Comparison of ENCODE assay signal across 12 cellular contexts in the genomic region with DNA sequence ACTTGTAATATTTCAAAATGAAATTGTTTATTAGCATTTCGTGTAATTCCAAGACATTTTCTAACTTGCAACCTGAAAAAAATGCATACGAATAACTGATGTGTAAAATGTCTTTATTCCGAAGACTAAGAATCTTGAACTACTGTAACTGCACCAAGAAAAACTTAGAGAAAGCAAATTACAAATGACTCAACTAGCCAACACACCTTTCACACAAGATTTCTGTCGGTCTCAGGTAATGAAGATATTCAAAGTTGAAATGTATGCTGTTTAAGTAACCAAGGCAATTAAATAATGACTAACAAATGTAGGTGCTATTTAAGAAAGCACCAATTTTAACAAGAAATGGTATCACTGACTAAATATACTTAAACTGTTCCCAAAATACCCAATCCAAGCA. TPM values are rescaled to one million over a fixed set of nuclear protein-coding genes. Genes with fewer than 3 reads are reported as not detected.
DNase-seq lines count a peak whose midpoint lies in the region; ATAC-seq, FAIRE-seq and TF ChIP-seq lines count a peak whose summit lies in the region.
"Had no signal": no experiment of that assay in that cellular context is flagged by ENCODE, and none has a peak within 500 bp of the region (broad histone marks: within the 10 kb centered on the region; RNA-seq: fewer than 3 reads in every experiment).

No MANE protein-coding gene starts in this region.

- intact Hi-C loops in activated CD8-positive, alpha-beta T cell treated with anti-CD3 and anti-CD28 coated beads for 36 hours (cut with micrococcal nuclease), result loop anchor here (2.0 kb wide), 1 partner anchor 33 kb away; no protein-coding TSS in a partner anchor

- no peaks in the 10 kb centered on the region for H3K9me3 ChIP-seq in iPS-20b (ENCODE audit: insufficient read depth, low read depth, low read length)

- H3K4me1 ChIP-seq in ACC112 (ENCODE audit: control insufficient read depth, insufficient read depth, low read length, unreplicated experiment), result peaks cover 29% of the 10 kb centered on the region
- H3K4me1 ChIP-seq in iPS-20b (ENCODE audit: insufficient read depth, low read length), result peaks cover 3% of the 10 kb centered on the region; the same call in 1 of the 2 replicates

- no peaks in the 10 kb centered on the region for H3K27me3 ChIP-seq in ACC112 (ENCODE audit: insufficient read depth, low read length)
- H3K27me3 ChIP-seq in iPS-20b (ENCODE audit: insufficient read depth, low read length), result peaks cover 39% of the 10 kb centered on the region

- ATAC-seq in activated CD8-positive, alpha-beta T cell treated with anti-CD3 and anti-CD28 coated beads for 36 hours, result no peak
- ATAC-seq in HG03039 (IDR thresholded peaks at IDR 0.05; ENCODE audit: unreplicated experiment), result no peak
- ATAC-seq: Right ventricle myocardium inferior had no signal

- H3K27me3 Mint-ChIP-seq in activated CD8-positive, alpha-beta T cell treated with anti-CD3 and anti-CD28 coated beads for 36 hours, result peaks cover 9% of the 10 kb centered on the region

- DNase-seq in GM19239 (ENCODE audit: insufficient read length, low spot score) (no peak), SKM-1 treated with dmso at 0.1 percent for 144 hours (lab: John Stamatoyannopoulos, UW; ENCODE audit: unreplicated experiment) (no peak), AG08396 (ENCODE audit: low spot score) (no peak), T1000 (lab: John Stamatoyannopoulos, UW) (no peak)
- no peak for DNase-seq in activated CD8-positive, alpha-beta T cell treated with anti-CD3 and anti-CD28 coated beads for 36 hours
- DNase-seq: H7, islet precursor cell, NCI-H2171 had no signal

- H3K9ac ChIP-seq in iPS-20b (ENCODE audit: low read depth, low read length), result peak overlapping the region; percentile 76; the same call in 1 of the 2 replicates

- peak overlapping the region; percentile 87 for H3K4me3 Mint-ChIP-seq in activated CD8-positive, alpha-beta T cell treated with anti-CD3 and anti-CD28 coated beads for 36 hours

- H2AFZ ChIP-seq in ACC112 (ENCODE audit: low read length, unreplicated experiment), result no peak overlapping the region

- H3K27ac ChIP-seq in ACC112 (ENCODE audit: low read depth, low read length), result no peak overlapping the region
- no peak overlapping the region for H3K27ac ChIP-seq in iPS-20b (ENCODE audit: low read length)

- POLR2A ChIA-PET in activated CD8-positive, alpha-beta T cell treated with anti-CD3 and anti-CD28 coated beads for 36 hours (lab: Charles Lee), result interaction anchor here (1.1 kb wide), 1 partner anchor 192 kb away, joined by 3 read pairs; no protein-coding TSS in a partner anchor

- FAIRE-seq in GM19239 (lab: Jason Lieb, UNC), result peak; percentile 69

- no peaks in the 10 kb centered on the region for H3K9me3 Mint-ChIP-seq in activated CD8-positive, alpha-beta T cell treated with anti-CD3 and anti-CD28 coated beads for 36 hours

- CTCF ChIA-PET in activated CD8-positive, alpha-beta T cell treated with anti-CD3 and anti-CD28 coated beads for 36 hours (lab: Charles Lee), result interaction anchor here (0.5 to 2.6 kb wide), 4 partner anchors 37 to 241 kb away, joined by 3 to 20 read pairs (median 5); no protein-coding TSS in a partner anchor

- H3K4me3 ChIP-seq in ACC112 (ENCODE audit: low read depth, low read length) (peak overlapping the region; percentile 99), iPS-20b (ENCODE audit: low read length) (peak overlapping the region; percentile 75; the same call in 1 of the 2 replicates)

- TF ChIP-seq CTCF in activated CD8-positive, alpha-beta T cell treated with anti-CD3 and anti-CD28 coated beads for 36 hours (IDR thresholded peaks at IDR 0.05), result no peak

- H3K36me3 ChIP-seq in ACC112 (ENCODE audit: insufficient read depth, low read length), result no peaks in the 10 kb centered on the region
- no peaks in the 10 kb centered on the region for H3K36me3 ChIP-seq in iPS-20b (ENCODE audit: insufficient read depth, low read depth, low read length)

- H3K27ac Mint-ChIP-seq in activated CD8-positive, alpha-beta T cell treated with anti-CD3 and anti-CD28 coated beads for 36 hours, result no peak overlapping the region

- H3K79me2 ChIP-seq in ACC112 (ENCODE audit: control insufficient read depth, insufficient read depth, low read length, unreplicated experiment), result peaks cover 48% of the 10 kb centered on the region

- peaks cover 29% of the 10 kb centered on the region for H3K4me1 Mint-ChIP-seq in activated CD8-positive, alpha-beta T cell treated with anti-CD3 and anti-CD28 coated beads for 36 hours (ENCODE audit: low read depth)

- H3K36me3 Mint-ChIP-seq in activated CD8-positive, alpha-beta T cell treated with anti-CD3 and anti-CD28 coated beads for 36 hours (ENCODE audit: low read depth), result peaks cover 2% of the 10 kb centered on the region

RNA-seq across cellular contexts. Expression of a gene that starts 2.1 kb away (rescaled TPM):
- total RNA-seq in activated CD8-positive, alpha-beta T cell treated with anti-CD3 and anti-CD28 coated beads for 36 hours, result 10 to 100 TPM; 29.3 to 29.9 TPM
